Comparison of ENCODE assay signal across 20 cellular contexts in genomic region chr16:57082664-57083063, GRCh38. TPM values are rescaled to one million over a fixed set of nuclear protein-coding genes. Genes with fewer than 3 reads are reported as not detected.
DNase-seq lines count a peak whose midpoint lies in the region; ATAC-seq and TF ChIP-seq lines count a peak whose summit lies in the region.
"Had no signal": no experiment of that assay in that cellular context is flagged by ENCODE, and none has a peak within 500 bp of the region (broad histone marks: within the 10 kb centered on the region; RNA-seq: fewer than 3 reads in every experiment).

No MANE protein-coding gene starts in this region.

- POLR2A ChIA-PET in CD8-positive, alpha-beta memory T cell (lab: Charles Lee): interaction anchor here (1.6 kb wide), 1 partner anchor 10 kb away, joined by 6 read pairs; the partner anchor contains the start of gene CPNE2

- no peak for TF ChIP-seq CTCF in neutrophil (IDR thresholded peaks at IDR 0.05)

- H3K36me3 Mint-ChIP-seq in activated T-cell treated with anti-CD3 and anti-CD28 coated beads, Interleukin-2, amount 50 U/mL, for 24 hours (ENCODE audit: low read depth): peaks cover 57% of the 10 kb centered on the region
- peaks cover 3 to 58% (median 17%) of the 10 kb centered on the region in 3 donors for H3K36me3 Mint-ChIP-seq in CD8-positive, alpha-beta memory T cell
- peaks cover 48% of the 10 kb centered on the region for H3K36me3 Mint-ChIP-seq in central memory CD8-positive, alpha-beta T cell (ENCODE audit: insufficient read depth)

- no peak for ATAC-seq in central memory CD8-positive, alpha-beta T cell (replicated peaks; ENCODE audit: extremely low read depth, poor library complexity, severe bottlenecking)
- no peak for ATAC-seq in HG02884 (IDR thresholded peaks at IDR 0.05; ENCODE audit: unreplicated experiment)
- ATAC-seq: A549; CD8-positive, alpha-beta T cell had no signal

- no peak for DNase-seq in activated T-cell treated with anti-CD3 and anti-CD28 coated beads, Interleukin-2, amount 50 U/mL, for 24 hours
- no peak for DNase-seq in activated T-cell treated with anti-CD3 and anti-CD28 coated beads, Interleukin-2, amount 50 U/mL, for 1 hour
- DNase-seq in CD8-positive, alpha-beta memory T cell: no peak
- DNase-seq in central memory CD8-positive, alpha-beta T cell (ENCODE audit: low spot score in 2 of 2): no peak
- DNase-seq in NCI-H1436 treated with DMSO at 0.1 percent for 48 hours (lab: John Stamatoyannopoulos, UW): no peak
- no peak for DNase-seq in hippocampal formation (lab: John Stamatoyannopoulos, UW)
- DNase-seq: AML-193; CD8-positive, alpha-beta T cell; COR-L47; DMS 273 treated with DMSO at 0.1 percent for 48 hours; DMS53; DND-41; EL; GOT3; H9 had no signal

- H3K27me3 ChIP-seq in CD8-positive, alpha-beta memory T cell (ENCODE audit: insufficient read depth, low read length, poor library complexity, severe bottlenecking): no peaks in the 10 kb centered on the region
- no peaks in the 10 kb centered on the region for H3K27me3 ChIP-seq in neutrophil

- no peak overlapping the region for H3K4me3 Mint-ChIP-seq in activated T-cell treated with anti-CD3 and anti-CD28 coated beads, Interleukin-2, amount 50 U/mL, for 24 hours
- H3K4me3 Mint-ChIP-seq in CD8-positive, alpha-beta memory T cell: no peak overlapping the region
- H3K4me3 Mint-ChIP-seq in central memory CD8-positive, alpha-beta T cell: no peak overlapping the region
- H3K4me3 Mint-ChIP-seq: CD8-positive, alpha-beta T cell; H9 had no signal

- no peaks in the 10 kb centered on the region for H3K9me3 ChIP-seq in CD8-positive, alpha-beta memory T cell (ENCODE audit: low read length)
- H3K9me3 ChIP-seq in neutrophil: no peaks in the 10 kb centered on the region
- H3K9me3 ChIP-seq: A549 had no signal

- H3K36me3 ChIP-seq in CD8-positive, alpha-beta memory T cell (ENCODE audit: insufficient read depth, low read length): peaks cover 20% of the 10 kb centered on the region
- H3K36me3 ChIP-seq in neutrophil: peaks cover 65% of the 10 kb centered on the region

- no peaks in the 10 kb centered on the region for H3K27me3 Mint-ChIP-seq in activated T-cell treated with anti-CD3 and anti-CD28 coated beads, Interleukin-2, amount 50 U/mL, for 24 hours
- H3K27me3 Mint-ChIP-seq in CD8-positive, alpha-beta memory T cell: no peaks in the 10 kb centered on the region
- H3K27me3 Mint-ChIP-seq in central memory CD8-positive, alpha-beta T cell: no peaks in the 10 kb centered on the region

- H3K27ac ChIP-seq in CD8-positive, alpha-beta memory T cell (ENCODE audit: low read depth, low read length): no peak overlapping the region
- peak overlapping the region; percentile 79 for H3K27ac ChIP-seq in neutrophil
- H3K27ac ChIP-seq: 22Rv1, A549, C4-2B had no signal

- no peaks in the 10 kb centered on the region for H3K9me3 Mint-ChIP-seq in activated T-cell treated with anti-CD3 and anti-CD28 coated beads, Interleukin-2, amount 50 U/mL, for 24 hours
- no peaks in the 10 kb centered on the region for H3K9me3 Mint-ChIP-seq in CD8-positive, alpha-beta memory T cell
- no peaks in the 10 kb centered on the region for H3K9me3 Mint-ChIP-seq in central memory CD8-positive, alpha-beta T cell
- H3K9me3 Mint-ChIP-seq: CD8-positive, alpha-beta T cell; H9 had no signal

- CTCF ChIA-PET in CD8-positive, alpha-beta memory T cell (lab: Charles Lee): interaction anchor here (1.3 to 3.5 kb wide), 10 partner anchors 16 to 118 kb away, joined by 4 to 23 read pairs (median 7); partner anchors contain the start of genes PSME3IP1 and RSPRY1

- peaks cover 12% of the 10 kb centered on the region for H3K4me1 ChIP-seq in CD8-positive, alpha-beta memory T cell (ENCODE audit: insufficient read depth, low read length)
- peaks cover 25 to 27% of the 10 kb centered on the region in 2 experiments for H3K4me1 ChIP-seq in neutrophil (ENCODE audit: control insufficient read depth in 1 of 2, insufficient read depth in 1 of 2, low read depth in 1 of 2, low read length in 1 of 2)
- H3K4me1 ChIP-seq: A549 had no signal

- H3K4me3 ChIP-seq in CD8-positive, alpha-beta memory T cell (ENCODE audit: low read length): no peak overlapping the region
- no peak overlapping the region for H3K4me3 ChIP-seq in neutrophil (ENCODE audit: low read depth in 1 of 2, low read length in 1 of 2)
- H3K4me3 ChIP-seq: A549 had no signal

- peak overlapping the region; percentile 33 for H3K27ac Mint-ChIP-seq in activated T-cell treated with anti-CD3 and anti-CD28 coated beads, Interleukin-2, amount 50 U/mL, for 24 hours
- peak overlapping the region in 7 of 8 donors; percentile 29 to 96 (median 48) for H3K27ac Mint-ChIP-seq in CD8-positive, alpha-beta memory T cell
- peak overlapping the region; percentile 44 for H3K27ac Mint-ChIP-seq in central memory CD8-positive, alpha-beta T cell (ENCODE audit: low read depth)
- H3K27ac Mint-ChIP-seq: H9 had no signal

- peaks cover 10% of the 10 kb centered on the region for H3K4me1 Mint-ChIP-seq in activated T-cell treated with anti-CD3 and anti-CD28 coated beads, Interleukin-2, amount 50 U/mL, for 24 hours (ENCODE audit: low read depth)
- peaks cover 12 to 16% (median 14%) of the 10 kb centered on the region in 3 donors for H3K4me1 Mint-ChIP-seq in CD8-positive, alpha-beta memory T cell
- peaks cover 8% of the 10 kb centered on the region for H3K4me1 Mint-ChIP-seq in central memory CD8-positive, alpha-beta T cell

RNA-seq across cellular contexts. Expression of gene CPNE2, which starts 9.7 kb away (rescaled TPM):
- 1 to 10 TPM; 9.4 TPM for total RNA-seq in CD8-positive, alpha-beta memory T cell
- 90.4 TPM for polyA plus RNA-seq in CD8-positive, alpha-beta memory T cell
